ENCODE assay signal across 1 cellular context in genomic region chr16:89581045-89581695, GRCh38.
TF ChIP-seq lines count a peak whose summit lies in the region.

No MANE protein-coding gene starts in this region.

TF ChIP-seq in SK-N-SH, 30 proteins besides CTCF, POLR2A, EP300 and RAD21 (continued from another document):
- TF ChIP-seq IRF3 (IDR thresholded peaks at IDR 0.05; ENCODE audit: low read depth, low read length) (no peak), SIN3A (IDR thresholded peaks at IDR 0.05; ENCODE audit: borderline replicate concordance, low read depth, low read length) (0 out of 2 replicates have a peak, but pooled peaks have one; percentile 49), POLR2AphosphoS5 (IDR thresholded peaks at IDR 0.05; ENCODE audit: low read depth, low read length) (peak; percentile 56; the same call in 1 of the 2 replicates), RXRA (IDR thresholded peaks at IDR 0.05; ENCODE audit: borderline replicate concordance, low read depth) (no peak; the same call in 1 of the 2 replicates), EZH2phosphoT487 (IDR thresholded peaks at IDR 0.05; ENCODE audit: borderline replicate concordance, low read depth) (no peak), GABPA (IDR thresholded peaks at IDR 0.05; ENCODE audit: low read depth) (no peak), TEAD4 (IDR thresholded peaks at IDR 0.05; ENCODE audit: borderline replicate concordance, insufficient read depth) (peak; percentile 83), MEF2A (IDR thresholded peaks at IDR 0.05; ENCODE audit: borderline replicate concordance, low read depth) (no peak), FOSL2 (IDR thresholded peaks at IDR 0.05; ENCODE audit: borderline replicate concordance, low read depth) (peak; percentile 99), USF1 (IDR thresholded peaks at IDR 0.05; ENCODE audit: borderline replicate concordance, low read depth) (no peak), ZBTB33 (IDR thresholded peaks at IDR 0.05; ENCODE audit: borderline replicate concordance, low read depth) (no peak)
TF ChIP-seq in SK-N-SH: peak in this region for 8.
